In the genomic region with DNA sequence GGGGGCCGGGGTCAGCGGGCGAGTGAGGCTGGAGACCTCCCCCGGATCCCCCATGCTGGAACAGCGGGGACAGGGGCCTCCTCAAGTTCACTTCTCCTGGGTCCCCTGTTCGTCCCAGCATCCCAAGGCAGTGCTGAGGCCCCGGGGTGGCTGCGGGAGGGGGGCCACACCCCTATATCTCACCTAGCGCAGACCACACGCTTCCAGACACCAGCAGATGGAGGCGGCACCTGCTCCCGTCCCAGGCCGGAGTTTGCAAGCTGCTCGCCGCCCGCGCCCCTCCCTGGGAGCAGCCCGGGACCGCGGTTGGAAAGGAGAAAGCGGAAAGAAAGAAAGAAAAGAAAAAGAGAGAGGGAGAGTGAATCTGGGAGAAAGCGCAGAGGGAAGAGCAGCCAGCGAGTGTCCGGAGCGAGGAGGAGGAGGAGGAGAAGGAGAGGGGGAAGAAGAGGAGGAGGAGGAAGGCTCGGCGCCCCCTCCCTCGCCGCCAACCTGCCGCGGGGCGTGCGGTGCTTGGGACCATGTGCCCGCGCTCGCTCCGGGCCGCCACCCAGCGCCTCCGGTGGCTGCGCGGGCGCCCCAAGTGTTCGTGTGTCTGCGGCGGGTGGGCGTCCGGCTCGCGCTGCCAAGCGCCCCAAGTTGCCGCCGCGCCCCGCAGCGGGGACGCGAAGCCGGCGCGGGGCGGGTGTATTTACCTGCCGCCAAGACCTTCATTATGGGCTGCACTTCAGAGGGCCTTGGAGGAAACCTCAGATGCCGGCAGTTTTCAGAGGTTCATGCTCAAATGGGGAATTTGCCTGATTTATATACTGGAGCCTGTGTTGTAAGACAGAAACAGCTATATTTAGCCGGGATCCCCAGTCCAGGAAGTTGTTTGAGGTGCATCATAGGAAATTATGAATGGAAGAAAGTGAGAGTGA, we compare ENCODE assay signal across 8 cellular contexts. TPM values are rescaled to one million over a fixed set of nuclear protein-coding genes. Genes with fewer than 3 reads are reported as not detected.
A peak's percentile ranks its signal among the peaks of the same experiment; 100 is the strongest.
DNase-seq lines count a peak whose midpoint lies in the region; TF ChIP-seq lines count a peak whose summit lies in the region.

A gene (minus strand): TSS at position 775 of the 917 bp plus-strand sequence. CDS start 64 bp downstream, at position 711.

- TF ChIP-seq EP300 in stomach (IDR thresholded peaks at IDR 0.05) = no peak

- TF ChIP-seq CTCF in AG09319 (IDR thresholded peaks at IDR 0.05; ENCODE audit: low read depth, low read length) (peak; percentile 8), stomach (IDR thresholded peaks at IDR 0.05) (peak in 1 of 7 experiments; percentile 13)

- H3K27ac ChIP-seq in duodenal mucosa (ENCODE audit: low read depth, low read length) (peak within 1 kb of the TSS; percentile 72), stomach (peak within 1 kb of the TSS in 4 of 5 donors; percentile 50 to 78 (median 63))

- 1 to 2% (median 2%) methylated on average over 39 to 65 of the region's 65 CpGs for WGBS in stomach, 5 donors

- TF ChIP-seq POLR2A in stomach (IDR thresholded peaks at IDR 0.05) = no peak

- peaks cover 0 to 25% of the 10 kb centered on the region in 2 donors for H3K36me3 ChIP-seq in duodenal mucosa (ENCODE audit: control insufficient read depth in 1 of 2, insufficient read depth in 2 of 2, low read length in 2 of 2)
- no peaks in the 10 kb centered on the region for H3K36me3 ChIP-seq in stomach

- intact Hi-C loops in stomach (cut with DNase I; ENCODE audit: low total_unique reads) = no loop called here

- peak within 1 kb of the TSS; percentile 64 to 69 for H3K9ac ChIP-seq in duodenal mucosa (ENCODE audit: low read depth in 1 of 2, low read length in 2 of 2)

- H3K27me3 ChIP-seq in duodenal mucosa (ENCODE audit: control insufficient read depth in 1 of 2, insufficient read depth in 2 of 2, low read length in 2 of 2) = peaks cover 0 to 4% of the 10 kb centered on the region in 2 donors
- H3K27me3 ChIP-seq in stomach = peaks cover 0 to 58% (median 15%) of the 10 kb centered on the region in 3 donors

- H3K4me3 ChIP-seq in duodenal mucosa (ENCODE audit: low read depth in 1 of 2, low read length in 2 of 2) (peak within 1 kb of the TSS; percentile 72 to 73), stomach (peak within 1 kb of the TSS; percentile 46 to 62 (median 51))

- H3K4me1 ChIP-seq in duodenal mucosa (ENCODE audit: control insufficient read depth in 1 of 2, insufficient read depth in 2 of 2, low read length in 2 of 2) = peaks cover 28 to 37% of the 10 kb centered on the region in 2 donors
- H3K4me1 ChIP-seq in stomach = peaks cover 11 to 59% (median 36%) of the 10 kb centered on the region in 4 donors

- DNase-seq in AG09319 (ENCODE audit: extremely low read depth, low read depth) (no peak), HT-29 (ENCODE audit: low spot score) (peak; percentile 55), mesenteric fat pad (ENCODE audit: low spot score) (no peak), stomach (no peak), NCI-H1930 (lab: John Stamatoyannopoulos, UW) (no peak), NCI-H2227 treated with DMSO at 0.1 percent for 48 hours (lab: John Stamatoyannopoulos, UW) (no peak)
- peak; percentile 49 to 66 for DNase-seq in activated CD4-positive, alpha-beta T cell treated with anti-CD3 and anti-CD28 coated beads for 4 hours

- H3K9me3 ChIP-seq in duodenal mucosa (ENCODE audit: control insufficient read depth in 1 of 2, low read length in 2 of 2) (no peaks in the 10 kb centered on the region), stomach (no peaks in the 10 kb centered on the region)

RNA-seq across cellular contexts. Expression of the gene that starts here (rescaled TPM):
- total RNA-seq in HT-29 (2014; rRNA removed; shearing (Covaris generic)) = 48.5 and 50.2 TPM in 2 replicates
- total RNA-seq in mesenteric fat pad (34.8 TPM), stomach (1 to 10 TPM in 3 of 5 donors, not detected in 2; 2.0 to 2.4 (median 2.3) TPM)
- polyA plus RNA-seq in stomach = 1 to 10 TPM in 2 of 3 donors, under 1 TPM in 1; 0.35 to 5.0 (median 1.4) TPM

Comparison
In these comparisons a context has a peak if more than half of its experiments do, and no peak if none do; other contexts are left out.
1. RNA of the gene that starts here (total RNA-seq): 48.5 to 50.2 TPM in HT-29 and 34.8 TPM in mesenteric fat pad (single experiment); 2.0 to 2.4 TPM in stomach; every median in the first group is over 10 times any median in the second.
2. DNase-seq: peak in HT-29 (single experiment) and activated CD4-positive, alpha-beta T cell treated with anti-CD3 and anti-CD28 coated beads for 4 hours (2 of 2); none in AG09319 (single experiment), mesenteric fat pad (single experiment), stomach (single experiment), NCI-H1930 (0 of 2) and NCI-H2227 treated with DMSO at 0.1 percent for 48 hours (single experiment).